ENCODE assay signal across 24 cellular contexts in the genomic region with DNA sequence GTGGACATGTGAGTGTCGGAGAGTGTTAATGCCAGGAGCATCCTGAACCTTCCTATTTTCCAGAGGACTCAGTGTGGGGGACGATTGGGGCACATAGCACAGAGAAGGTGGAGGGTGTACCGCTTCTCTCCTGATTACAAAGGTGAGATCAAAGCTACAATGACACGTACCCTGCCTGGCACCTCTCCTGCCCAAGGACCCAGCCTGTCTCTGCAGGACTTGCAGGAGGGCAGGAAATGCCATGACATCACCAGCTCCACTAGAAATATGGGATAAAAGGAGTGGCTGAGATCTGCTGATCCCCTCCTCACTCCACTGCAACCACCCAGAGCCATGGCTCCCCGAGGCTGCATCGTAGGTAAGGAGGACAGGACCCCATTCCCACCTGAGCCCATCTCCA. TPM values are rescaled to one million over a fixed set of nuclear protein-coding genes. Genes with fewer than 3 reads are reported as not detected.
"Had no signal": no experiment of that assay in that cellular context is flagged by ENCODE, and none has a peak within 500 bp of the region (broad histone marks: within the 10 kb centered on the region; RNA-seq: fewer than 3 reads in every experiment).

A gene (plus strand): TSS at position 301 of the 400 bp plus-strand sequence. CDS start 33 bp downstream, at position 334.

- H3K36me3 ChIP-seq: cardiac muscle cell, gastroesophageal sphincter, ovary, right atrium auricular region, thyroid gland, upper lobe of right lung had no signal

- ATAC-seq: effector memory CD8-positive, alpha-beta T cell; gastroesophageal sphincter; left cardiac atrium; left ventricle myocardium superior; naive thymus-derived CD4-positive, alpha-beta T cell; upper lobe of right lung had no signal

- DNase-seq: effector memory CD8-positive, alpha-beta T cell; erythroblast; glutamatergic neuron; immature natural killer cell; kidney; left cardiac atrium; left ventricle myocardium superior; mesendoderm; naive thymus-derived CD4-positive, alpha-beta T cell; nucleus accumbens; ovary; small intestine; stimulated activated CD4-positive, alpha-beta T cell treated with anti-CD3 and anti-CD28 coated beads, Interleukin-12 subunit alpha, Interleukin-12 subunit beta, amount 100 ng/mL, for 4 hours; stimulated activated naive CD4-positive, alpha-beta T cell treated with Interleukin-2 at 50 U/mL for 16 hours; thyroid gland; upper lobe of right lung had no signal

- H3K9me3 ChIP-seq: gastroesophageal sphincter, ovary, right atrium auricular region, thyroid gland, upper lobe of right lung had no signal

- H3K4me3 Mint-ChIP-seq: effector memory CD8-positive, alpha-beta T cell; immature natural killer cell; naive thymus-derived CD4-positive, alpha-beta T cell; neural crest cell had no signal

- H3K9me3 Mint-ChIP-seq: effector memory CD8-positive, alpha-beta T cell; naive thymus-derived CD4-positive, alpha-beta T cell; neural crest cell had no signal

- H3K27me3 ChIP-seq: ovary, right atrium auricular region, thyroid gland had no signal

- FAIRE-seq: kidney, small intestine had no signal

- H3K4me3 ChIP-seq: cardiac muscle cell, gastroesophageal sphincter, lung, ovary, right atrium auricular region, thyroid gland, upper lobe of right lung had no signal

- H3K27ac ChIP-seq: cardiac muscle cell, gastroesophageal sphincter, ovary, right atrium auricular region, thyroid gland, upper lobe of right lung had no signal

- H3K4me1 Mint-ChIP-seq: neural crest cell had no signal

- H3K4me1 ChIP-seq: gastroesophageal sphincter, right atrium auricular region, upper lobe of right lung had no signal

- H3K27ac Mint-ChIP-seq: effector memory CD8-positive, alpha-beta T cell; immature natural killer cell; naive thymus-derived CD4-positive, alpha-beta T cell had no signal

- H3K36me3 Mint-ChIP-seq: immature natural killer cell; naive thymus-derived CD4-positive, alpha-beta T cell had no signal

RNA-seq across cellular contexts. Expression of the gene that starts here (rescaled TPM):
- total RNA-seq: cardiac muscle cell; fibroblast of villous mesenchyme; kidney; left cardiac atrium; left ventricle myocardium superior; lung; mononuclear cell; naive thymus-derived CD4-positive, alpha-beta T cell; neural crest cell; ovary; posterior vena cava; right atrium auricular region; thyroid gland; upper lobe of right lung had no signal
- polyA plus RNA-seq: cardiac muscle cell; immature natural killer cell; lung; naive thymus-derived CD4-positive, alpha-beta T cell; ovary; small intestine had no signal
